23 cellular contexts compared by ENCODE assay signal in the genomic region with DNA sequence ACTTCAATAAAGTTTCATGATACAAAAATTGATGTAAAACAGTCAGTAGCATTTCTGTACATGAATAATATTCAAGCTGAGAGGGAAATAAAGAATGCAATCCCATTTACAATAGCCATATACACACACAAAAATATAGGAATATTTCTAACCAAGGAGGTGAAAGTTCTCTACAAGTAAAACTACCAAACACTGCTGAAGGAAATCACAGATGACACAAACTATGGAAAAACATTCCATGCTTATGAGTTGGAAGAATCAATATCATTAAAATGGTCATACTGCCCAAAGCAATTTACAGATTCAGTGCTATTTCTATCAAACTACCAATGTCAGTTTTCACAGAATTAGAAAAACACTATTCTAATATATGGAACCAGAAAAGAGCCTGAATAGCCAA.
DNase-seq lines count a peak whose midpoint lies in the region; ATAC-seq and TF ChIP-seq lines count a peak whose summit lies in the region.
"Had no signal": no experiment of that assay in that cellular context is flagged by ENCODE, and none has a peak within 500 bp of the region (broad histone marks: within the 10 kb centered on the region; RNA-seq: fewer than 3 reads in every experiment).

No MANE protein-coding gene starts in this region.

- no peak overlapping the region for H2AFZ ChIP-seq in SK-N-SH (ENCODE audit: low read depth)

- H4K20me1 ChIP-seq in SK-N-SH (ENCODE audit: insufficient read depth), result no peaks in the 10 kb centered on the region
- H4K20me1 ChIP-seq: BLaER1 had no signal

- H3K79me2 ChIP-seq in SK-N-SH (ENCODE audit: insufficient read depth), result no peaks in the 10 kb centered on the region

- no peaks in the 10 kb centered on the region for H3K27me3 ChIP-seq in SK-N-SH (ENCODE audit: insufficient read depth)
- no peaks in the 10 kb centered on the region for H3K27me3 ChIP-seq in effector memory CD4-positive, alpha-beta T cell (replicated peaks; ENCODE audit: control insufficient read depth, insufficient read depth, low read length, poor library complexity, severe bottlenecking)
- H3K27me3 ChIP-seq: BE2C, BLaER1 had no signal

- H3K9me3 ChIP-seq in SK-N-SH, result no peaks in the 10 kb centered on the region
- H3K9me3 ChIP-seq in effector memory CD4-positive, alpha-beta T cell (ENCODE audit: control insufficient read depth, low read length), result no peaks in the 10 kb centered on the region
- H3K9me3 ChIP-seq: BE2C, BLaER1 had no signal

- no peak overlapping the region for H3K4me3 ChIP-seq in SK-N-SH (ENCODE audit: low read depth in 2 of 2, low read length in 1 of 2)
- H3K4me3 ChIP-seq in effector memory CD4-positive, alpha-beta T cell (ENCODE audit: insufficient read depth, low read depth, low read length, poor library complexity, severe bottlenecking), result no peak overlapping the region
- H3K4me3 ChIP-seq: BLaER1 had no signal

- no peak for TF ChIP-seq EP300 in SK-N-SH (IDR thresholded peaks at IDR 0.05; ENCODE audit: borderline replicate concordance in 1 of 2, low read depth in 1 of 2, low read length in 1 of 2)

- CTCF ChIA-PET in SK-N-SH (lab: Yijun Ruan, JAX), result interaction anchor here (0.9 kb wide), 1 partner anchor 281 kb away, joined by 3 read pairs; no protein-coding TSS in a partner anchor
- CTCF ChIA-PET in activated CD4-positive, alpha-beta memory T cell treated with anti-CD3 and anti-CD28 coated beads, Interleukin-2, amount 10 ng/mL, durations not matched to agents 7 days and 5 days (lab: Charles Lee), result no interaction called here

- no peak overlapping the region for H3K9ac ChIP-seq in SK-N-SH
- H3K9ac ChIP-seq: BLaER1 had no signal

- POLR2A ChIA-PET in SK-N-SH (lab: Yijun Ruan, JAX), result no interaction called here
- POLR2A ChIA-PET in activated CD4-positive, alpha-beta memory T cell treated with anti-CD3 and anti-CD28 coated beads, Interleukin-2, amount 10 ng/mL, durations not matched to agents 7 days and 5 days (lab: Charles Lee), result no interaction called here

- TF ChIP-seq CTCF in SK-N-SH (IDR thresholded peaks at IDR 0.05) (no peak), VCaP (conservative IDR thresholded peaks at IDR 0.05) (no peak), osteocyte (IDR thresholded peaks at IDR 0.05) (no peak)

- H3K4me3 Mint-ChIP-seq in osteocyte (ENCODE audit: unreplicated experiment), result peak overlapping the region; percentile 23
- H3K4me3 Mint-ChIP-seq in activated CD4-positive, alpha-beta memory T cell treated with anti-CD3 and anti-CD28 coated beads, Interleukin-2, amount 10 ng/mL, durations not matched to agents 7 days and 5 days, result no peak overlapping the region
- H3K4me3 Mint-ChIP-seq: CD14-positive monocyte; CD4-positive, alpha-beta memory T cell; CD8-positive, alpha-beta memory T cell had no signal

- DNase-seq in SK-N-SH (no peak), amniotic stem cell (lab: John Stamatoyannopoulos, UW) (peak; percentile 8), osteocyte (ENCODE audit: extremely low spot score, unreplicated experiment) (no peak), DMS53 treated with DMSO at 0.1 percent for 48 hours (lab: John Stamatoyannopoulos, UW; ENCODE audit: unreplicated experiment) (no peak)
- DNase-seq in effector memory CD4-positive, alpha-beta T cell, result no peak
- DNase-seq in activated CD4-positive, alpha-beta memory T cell treated with anti-CD3 and anti-CD28 coated beads, Interleukin-2, amount 10 ng/mL, durations not matched to agents 7 days and 5 days, result no peak
- DNase-seq: 8988T; ACHN; BE2C; C1 segment of cervical spinal cord; CD4-positive, alpha-beta memory T cell; CD4-positive, CD25-positive, alpha-beta regulatory T cell; CD8-positive, alpha-beta memory T cell; COR-L47; DMS 273 treated with DMSO at 0.1 percent for 48 hours; DMS153; DMS53; DMS79 treated with DMSO at 0.1 percent for 48 hours; GF-D8 had no signal

- H3K27ac ChIP-seq in SK-N-SH (ENCODE audit: low read depth in 2 of 2, low read length in 1 of 2), result no peak overlapping the region
- H3K27ac ChIP-seq in VCaP, result peak overlapping the region; percentile 24; the same call in 1 of the 2 replicates
- no peak overlapping the region for H3K27ac ChIP-seq in effector memory CD4-positive, alpha-beta T cell (ENCODE audit: insufficient read depth, low read length, poor library complexity, severe bottlenecking)
- H3K27ac ChIP-seq: BLaER1 had no signal

- H3K27ac Mint-ChIP-seq in osteocyte (ENCODE audit: unreplicated experiment), result peak overlapping the region; percentile 82
- H3K27ac Mint-ChIP-seq in activated CD4-positive, alpha-beta memory T cell treated with anti-CD3 and anti-CD28 coated beads, Interleukin-2, amount 10 ng/mL, durations not matched to agents 7 days and 5 days, result no peak overlapping the region
- H3K27ac Mint-ChIP-seq: CD14-positive monocyte; CD4-positive, alpha-beta memory T cell; CD4-positive, CD25-positive, alpha-beta regulatory T cell; CD8-positive, alpha-beta memory T cell had no signal

- peaks cover 13% of the 10 kb centered on the region for H3K9me3 Mint-ChIP-seq in osteocyte (ENCODE audit: unreplicated experiment)
- H3K9me3 Mint-ChIP-seq in activated CD4-positive, alpha-beta memory T cell treated with anti-CD3 and anti-CD28 coated beads, Interleukin-2, amount 10 ng/mL, durations not matched to agents 7 days and 5 days, result no peaks in the 10 kb centered on the region

- no peaks in the 10 kb centered on the region for H3K9me2 ChIP-seq in SK-N-SH

- peaks cover 17% of the 10 kb centered on the region for H3K36me3 Mint-ChIP-seq in osteocyte (ENCODE audit: unreplicated experiment)
- no peaks in the 10 kb centered on the region for H3K36me3 Mint-ChIP-seq in activated CD4-positive, alpha-beta memory T cell treated with anti-CD3 and anti-CD28 coated beads, Interleukin-2, amount 10 ng/mL, durations not matched to agents 7 days and 5 days (ENCODE audit: low read depth)
- H3K36me3 Mint-ChIP-seq: CD4-positive, alpha-beta memory T cell; CD4-positive, CD25-positive, alpha-beta regulatory T cell had no signal

- no peak for ATAC-seq in SK-N-SH treated with all-trans-retinoic acid at 6 μM for 48 hours

- no peak for TF ChIP-seq RAD21 in SK-N-SH (IDR thresholded peaks at IDR 0.05; ENCODE audit: low read length)

- no peaks in the 10 kb centered on the region for H3F3A ChIP-seq in SK-N-SH (replicated peaks; ENCODE audit: insufficient read depth)

- H3K4me2 ChIP-seq in SK-N-SH, result no peak overlapping the region
- H3K4me2 ChIP-seq: BLaER1 had no signal

- peaks cover 1 to 13% of the 10 kb centered on the region in 2 experiments; a peak in 3 of 4 replicates for H3K4me1 ChIP-seq in SK-N-SH (ENCODE audit: control insufficient read depth in 1 of 2, insufficient read depth in 2 of 2, low read depth in 1 of 2, low read length in 1 of 2)
- H3K4me1 ChIP-seq in effector memory CD4-positive, alpha-beta T cell (ENCODE audit: control insufficient read depth, insufficient read depth, low read length, poor library complexity, severe bottlenecking), result no peaks in the 10 kb centered on the region
- H3K4me1 ChIP-seq: BLaER1 had no signal

- H3K27me3 Mint-ChIP-seq in osteocyte (ENCODE audit: unreplicated experiment), result no peaks in the 10 kb centered on the region
- no peaks in the 10 kb centered on the region for H3K27me3 Mint-ChIP-seq in activated CD4-positive, alpha-beta memory T cell treated with anti-CD3 and anti-CD28 coated beads, Interleukin-2, amount 10 ng/mL, durations not matched to agents 7 days and 5 days
- H3K27me3 Mint-ChIP-seq: CD4-positive, CD25-positive, alpha-beta regulatory T cell had no signal

- peaks cover 58% of the 10 kb centered on the region for H3K4me1 Mint-ChIP-seq in osteocyte (ENCODE audit: unreplicated experiment)
- peaks cover 19% of the 10 kb centered on the region for H3K4me1 Mint-ChIP-seq in activated CD4-positive, alpha-beta memory T cell treated with anti-CD3 and anti-CD28 coated beads, Interleukin-2, amount 10 ng/mL, durations not matched to agents 7 days and 5 days

- H3K36me3 ChIP-seq in SK-N-SH (replicated peaks in 1 of 2; ENCODE audit: control insufficient read depth in 1 of 2, insufficient read depth in 2 of 2, low read length in 1 of 2), result no peaks in the 10 kb centered on the region
- no peaks in the 10 kb centered on the region for H3K36me3 ChIP-seq in effector memory CD4-positive, alpha-beta T cell (ENCODE audit: control insufficient read depth, insufficient read depth, low read length)
- H3K36me3 ChIP-seq: BE2C, BLaER1 had no signal

TF ChIP-seq in SK-N-SH, 30 proteins besides CTCF, POLR2A, EP300 and RAD21 (continues in another document):
- TF ChIP-seq, protein P1, sequence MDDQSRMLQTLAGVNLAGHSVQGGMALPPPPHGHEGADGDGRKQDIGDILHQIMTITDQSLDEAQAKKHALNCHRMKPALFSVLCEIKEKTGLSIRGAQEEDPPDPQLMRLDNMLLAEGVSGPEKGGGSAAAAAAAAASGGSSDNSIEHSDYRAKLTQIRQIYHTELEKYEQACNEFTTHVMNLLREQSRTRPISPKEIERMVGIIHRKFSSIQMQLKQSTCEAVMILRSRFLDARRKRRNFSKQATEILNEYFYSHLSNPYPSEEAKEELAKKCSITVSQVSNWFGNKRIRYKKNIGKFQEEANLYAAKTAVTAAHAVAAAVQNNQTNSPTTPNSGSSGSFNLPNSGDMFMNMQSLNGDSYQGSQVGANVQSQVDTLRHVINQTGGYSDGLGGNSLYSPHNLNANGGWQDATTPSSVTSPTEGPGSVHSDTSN (IDR thresholded peaks at IDR 0.05), result peak; percentile 57
- TF ChIP-seq NRF1 (IDR thresholded peaks at IDR 0.05; ENCODE audit: low read depth, low read length) (no peak), FOXM1 (IDR thresholded peaks at IDR 0.05; ENCODE audit: low read depth) (no peak), FOSL2 (IDR thresholded peaks at IDR 0.05; ENCODE audit: borderline replicate concordance, low read depth) (no peak)

TF ChIP-seq in SK-N-SH treated with all-trans-retinoic acid at 6 μM for 48 hours, 23 proteins besides CTCF, POLR2A, EP300 and RAD21 (continues in another document):
- TF ChIP-seq ZNF565 (CRISPR knock-in tag; conservative IDR thresholded peaks at IDR 0.05; ENCODE audit: low read depth), result no peak
- TF ChIP-seq, protein P2, sequence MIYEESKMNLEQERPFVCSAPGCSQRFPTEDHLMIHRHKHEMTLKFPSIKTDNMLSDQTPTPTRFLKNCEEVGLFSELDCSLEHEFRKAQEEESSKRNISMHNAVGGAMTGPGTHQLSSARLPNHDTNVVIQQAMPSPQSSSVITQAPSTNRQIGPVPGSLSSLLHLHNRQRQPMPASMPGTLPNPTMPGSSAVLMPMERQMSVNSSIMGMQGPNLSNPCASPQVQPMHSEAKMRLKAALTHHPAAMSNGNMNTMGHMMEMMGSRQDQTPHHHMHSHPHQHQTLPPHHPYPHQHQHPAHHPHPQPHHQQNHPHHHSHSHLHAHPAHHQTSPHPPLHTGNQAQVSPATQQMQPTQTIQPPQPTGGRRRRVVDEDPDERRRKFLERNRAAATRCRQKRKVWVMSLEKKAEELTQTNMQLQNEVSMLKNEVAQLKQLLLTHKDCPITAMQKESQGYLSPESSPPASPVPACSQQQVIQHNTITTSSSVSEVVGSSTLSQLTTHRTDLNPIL (CRISPR knock-in tag; IDR thresholded peaks at IDR 0.05; ENCODE audit: low read depth), result no peak
